In genomic region chr5:134110382-134110781, GRCh38 we compare ENCODE assay signal across 13 cellular contexts. TPM values are rescaled to one million over a fixed set of nuclear protein-coding genes. Genes with fewer than 3 reads are reported as not detected.
DNase-seq lines count a peak whose midpoint lies in the region; ATAC-seq and TF ChIP-seq lines count a peak whose summit lies in the region.
"Had no signal": no experiment of that assay in that cellular context is flagged by ENCODE, and none has a peak within 500 bp of the region (broad histone marks: within the 10 kb centered on the region; RNA-seq: fewer than 3 reads in every experiment).

No MANE protein-coding gene starts in this region.

- H3K9me3 ChIP-seq in T-helper 17 cell (ENCODE audit: control insufficient read depth, low read length, poor library complexity, severe bottlenecking) = no peaks in the 10 kb centered on the region
- no peaks in the 10 kb centered on the region for H3K9me3 ChIP-seq in Caco-2
- H3K9me3 ChIP-seq: stomach had no signal

- H3K36me3 Mint-ChIP-seq in T-helper 17 cell (ENCODE audit: low read depth) (no peaks in the 10 kb centered on the region), immature natural killer cell (no peaks in the 10 kb centered on the region), Caco-2 (ENCODE audit: insufficient read depth, unreplicated experiment) (no peaks in the 10 kb centered on the region)

- H3K9me3 Mint-ChIP-seq in immature natural killer cell (no peaks in the 10 kb centered on the region), Caco-2 (ENCODE audit: unreplicated experiment) (no peaks in the 10 kb centered on the region)
- H3K9me3 Mint-ChIP-seq: H9 had no signal

- H3K4me3 ChIP-seq in Caco-2 (ENCODE audit: low read depth, low read length) = no peak overlapping the region
- H3K4me3 ChIP-seq: stomach had no signal

- peak overlapping the region; percentile 96 for H3K27ac Mint-ChIP-seq in T-helper 17 cell
- no peak overlapping the region for H3K27ac Mint-ChIP-seq in immature natural killer cell
- H3K27ac Mint-ChIP-seq in Caco-2 (ENCODE audit: unreplicated experiment) = no peak overlapping the region
- H3K27ac Mint-ChIP-seq: H9 had no signal

- H3K27me3 ChIP-seq in foreskin keratinocyte (peaks cover 25% of the 10 kb centered on the region), Caco-2 (replicated peaks; ENCODE audit: control insufficient read depth, insufficient read depth, low read length) (no peaks in the 10 kb centered on the region)

- intact Hi-C loops in Caco-2 (cut with micrococcal nuclease; ENCODE audit: unreplicated experiment) = no loop called here

- no peak for TF ChIP-seq CTCF in GM10248 (IDR thresholded peaks at IDR 0.05; ENCODE audit: control extremely low read depth, extremely low read depth, low read depth, missing control alignments)
- no peak for TF ChIP-seq CTCF in foreskin keratinocyte (conservative IDR thresholded peaks at IDR 0.05)
- no peak for TF ChIP-seq CTCF in Caco-2 (IDR thresholded peaks at IDR 0.05; ENCODE audit: insufficient read depth in 1 of 2, low read depth in 1 of 2, low read length in 1 of 2, severe bottlenecking in 1 of 2, unreplicated experiment in 1 of 2)

- H3K4me1 ChIP-seq in foreskin keratinocyte = peaks cover 12% of the 10 kb centered on the region
- peaks cover 4% of the 10 kb centered on the region; the same call in 1 of the 2 replicates for H3K4me1 ChIP-seq in Caco-2

- ATAC-seq in T-helper 17 cell (no peak), foreskin keratinocyte (peak; percentile 47)

- H3K27ac ChIP-seq in foreskin keratinocyte = no peak overlapping the region
- H3K27ac ChIP-seq: stomach had no signal

- no peaks in the 10 kb centered on the region for H3K36me3 ChIP-seq in Caco-2 (ENCODE audit: control insufficient read depth, insufficient read depth, low read length)
- H3K36me3 ChIP-seq: stomach had no signal

- no TSS peak for BruUV-seq in Caco-2 (replicated peaks; lab: Mats Ljungman, UMichigan)

- H3K27me3 Mint-ChIP-seq in T-helper 17 cell = no peaks in the 10 kb centered on the region
- H3K27me3 Mint-ChIP-seq in immature natural killer cell (ENCODE audit: low read depth in 3 of 3) = peaks cover 9 to 22% (median 10%) of the 10 kb centered on the region in 3 donors
- no peaks in the 10 kb centered on the region for H3K27me3 Mint-ChIP-seq in Caco-2 (ENCODE audit: insufficient read depth, unreplicated experiment)

- POLR2A ChIA-PET in GM10248 (lab: Yijun Ruan, JAX) = no interaction called here
- POLR2A ChIA-PET in Caco-2 (lab: Charles Lee) = no interaction called here

- peak; percentile 49 for DNase-seq in activated CD4-positive, alpha-beta T cell treated with anti-CD3 and anti-CD28 coated beads for 48 hours
- no peak for DNase-seq in activated CD4-positive, alpha-beta T cell treated with anti-CD3 and anti-CD28 coated beads, Interleukin-2, amount 50 U/mL, for 4 hours
- DNase-seq in GM10248 (ENCODE audit: extremely low spot score) = peak; percentile 35
- DNase-seq in T-helper 17 cell = no peak
- peak; percentile 54 to 66 for DNase-seq in foreskin keratinocyte
- no peak for DNase-seq in immature natural killer cell
- no peak for DNase-seq in Caco-2
- no peak for DNase-seq in CD1c-positive myeloid dendritic cell (ENCODE audit: extremely low spot score)
- DNase-seq: DMS153, H9, kidney, NCI-H526 treated with DMSO at 0.1 percent for 48 hours, stomach had no signal

- H3K4me3 Mint-ChIP-seq in T-helper 17 cell = peak overlapping the region; percentile 57
- H3K4me3 Mint-ChIP-seq in immature natural killer cell = no peak overlapping the region
- no peak overlapping the region for H3K4me3 Mint-ChIP-seq in Caco-2 (ENCODE audit: unreplicated experiment)
- H3K4me3 Mint-ChIP-seq: H9 had no signal

- H3K4me1 Mint-ChIP-seq in T-helper 17 cell (peaks cover 53% of the 10 kb centered on the region), immature natural killer cell (peaks cover 31 to 49% of the 10 kb centered on the region in 2 donors), Caco-2 (ENCODE audit: low read depth, unreplicated experiment) (no peaks in the 10 kb centered on the region)

- CTCF ChIA-PET in GM10248 (lab: Yijun Ruan, JAX) = interaction anchor here (2.3 to 4.1 kb wide), 2 partner anchors 14 to 42 kb away, joined by 8 to 17 read pairs; no protein-coding TSS in a partner anchor
- CTCF ChIA-PET in Caco-2 (lab: Charles Lee) = interaction anchor here (1.0 to 1.7 kb wide), 2 partner anchors 30 to 71 kb away, joined by 3 to 7 read pairs; no protein-coding TSS in a partner anchor

RNA-seq across cellular contexts. Expression of gene TCF7, which starts 4.1 kb away (rescaled TPM):
- total RNA-seq in T-helper 17 cell (100 to 1,000 TPM; 308 to 405 TPM), foreskin keratinocyte (0.63 and 0.88 TPM in 2 replicates), Caco-2 (2022) (36.2 and 36.5 TPM in 2 replicates)
- polyA plus RNA-seq in foreskin keratinocyte (0.41 and 0.55 TPM in 2 replicates), immature natural killer cell (10 to 100 TPM; 14.9 to 50.9 (median 38.2) TPM)

Comparison
In these comparisons a context has a peak if more than half of its experiments do, and no peak if none do; other contexts are left out.
1. DNase-seq: peak in activated CD4-positive, alpha-beta T cell treated with anti-CD3 and anti-CD28 coated beads for 48 hours (single experiment), GM10248 (single experiment) and foreskin keratinocyte (2 of 2); none in activated CD4-positive, alpha-beta T cell treated with anti-CD3 and anti-CD28 coated beads, Interleukin-2, amount 50 U/mL, for 4 hours (0 of 2), T-helper 17 cell (0 of 3), immature natural killer cell (0 of 3), Caco-2 (0 of 2) and CD1c-positive myeloid dendritic cell (single experiment).
2. RNA of gene TCF7, which starts 4.1 kb away (total RNA-seq): 308 to 405 TPM in T-helper 17 cell and 36.2 to 36.5 TPM in Caco-2; 0.63 to 0.88 TPM in foreskin keratinocyte; every median in the first group is over 10 times any median in the second.